8 cellular contexts compared by ENCODE assay signal in genomic region chr12:49621651-49622500, GRCh38. TPM values are rescaled to one million over a fixed set of nuclear protein-coding genes. Genes with fewer than 3 reads are reported as not detected.
DNase-seq lines count a peak whose midpoint lies in the region; ATAC-seq and TF ChIP-seq lines count a peak whose summit lies in the region.

No MANE protein-coding gene starts in this region.

- H2AFZ ChIP-seq in OCI-LY1 (ENCODE audit: low read length) (no peak overlapping the region), trophoblast cell (ENCODE audit: insufficient read depth, low read length, poor library complexity) (peak overlapping the region; percentile 92)

- H3K27ac ChIP-seq in OCI-LY1 (ENCODE audit: low read depth, low read length, poor library complexity, severe bottlenecking), result no peak overlapping the region
- no peak overlapping the region for H3K27ac ChIP-seq in trophoblast cell (ENCODE audit: low read depth, low read length)

- no peaks in the 10 kb centered on the region for H3F3A ChIP-seq in OCI-LY1 (ENCODE audit: insufficient read depth, low read length)

- no peak overlapping the region for H4K12ac ChIP-seq in trophoblast cell (ENCODE audit: low read depth, low read length)

- H3K4me3 ChIP-seq in OCI-LY1 (ENCODE audit: low read depth, low read length, poor library complexity, severe bottlenecking) (peak overlapping the region; percentile 65), trophoblast cell (ENCODE audit: low read depth, low read length) (no peak overlapping the region)

- H3K79me2 ChIP-seq in OCI-LY1 (ENCODE audit: insufficient read depth, low read length), result no peaks in the 10 kb centered on the region
- H3K79me2 ChIP-seq in trophoblast cell (ENCODE audit: control insufficient read depth, insufficient read depth, low read length, poor library complexity), result peaks cover 4% of the 10 kb centered on the region

- no peak overlapping the region for H4K91ac ChIP-seq in trophoblast cell (ENCODE audit: low read depth, low read length)

- no peak overlapping the region for H3K4ac ChIP-seq in trophoblast cell (ENCODE audit: low read depth, low read length)

- no peak overlapping the region for H2BK12ac ChIP-seq in trophoblast cell (ENCODE audit: low read length)

- CTCF ChIA-PET in HEK293T (lab: Yijun Ruan, JAX), result interaction anchor here (0.6 to 2.6 kb wide), 3 partner anchors 16 to 51 kb away, joined by 3 to 11 read pairs (median 4); no protein-coding TSS in a partner anchor

- POLR2A ChIA-PET in HEK293T (lab: Yijun Ruan, JAX), result interaction anchor here (1.0 kb wide), 1 partner anchor 84 kb away, joined by 3 read pairs; no protein-coding TSS in a partner anchor

- H3K79me1 ChIP-seq in trophoblast cell (ENCODE audit: low read length), result peaks cover 7% of the 10 kb centered on the region

- no peak overlapping the region for H3K18ac ChIP-seq in trophoblast cell (ENCODE audit: low read length)

- H4K8ac ChIP-seq in trophoblast cell (ENCODE audit: low read depth, low read length), result peak overlapping the region; percentile 84

- H3K4me2 ChIP-seq in OCI-LY1 (ENCODE audit: low read length), result peak overlapping the region; percentile 89
- peak overlapping the region; percentile 71 for H3K4me2 ChIP-seq in trophoblast cell (ENCODE audit: low read length)

- H4K20me1 ChIP-seq in OCI-LY1 (ENCODE audit: insufficient read depth, low read length), result no peaks in the 10 kb centered on the region

- H3K27me3 ChIP-seq in OCI-LY1 (ENCODE audit: insufficient read depth, low read length) (no peaks in the 10 kb centered on the region), trophoblast cell (ENCODE audit: insufficient read depth, low read length) (no peaks in the 10 kb centered on the region)

- no CpG with 5 or more reads among the region's 33 CpGs for WGBS in trophoblast cell (ENCODE audit: extremely low coverage, insufficient coverage, insufficient read length)

- peak; percentile 11 for TF ChIP-seq POLR2A in GM18526 (IDR thresholded peaks at IDR 0.05; ENCODE audit: extremely low read depth, insufficient read length)

- H3K9ac ChIP-seq in OCI-LY1 (ENCODE audit: low read length) (peak overlapping the region; percentile 72; the same call in 1 of the 2 replicates), trophoblast cell (ENCODE audit: low read length) (no peak overlapping the region)

- H3K4me1 ChIP-seq in OCI-LY1 (ENCODE audit: insufficient read depth, low read length, severe bottlenecking) (peaks cover 17% of the 10 kb centered on the region), trophoblast cell (ENCODE audit: control insufficient read depth in 1 of 2, insufficient read depth in 2 of 2, low read length in 2 of 2) (peaks cover 6 to 9% of the 10 kb centered on the region in 2 experiments)

- no peak overlapping the region for H2BK120ac ChIP-seq in trophoblast cell (ENCODE audit: insufficient read depth, low read length, poor library complexity)

- no peak for TF ChIP-seq CTCF in OCI-LY1 (IDR thresholded peaks at IDR 0.05; ENCODE audit: low read length)

- no peak overlapping the region for H2BK5ac ChIP-seq in trophoblast cell (ENCODE audit: low read depth, low read length, poor library complexity)

- H3K23ac ChIP-seq in trophoblast cell (ENCODE audit: low read length), result no peak overlapping the region

- peak overlapping the region; percentile 54 for H2AK5ac ChIP-seq in trophoblast cell (ENCODE audit: low read length)

- no peaks in the 10 kb centered on the region for H3K9me2 ChIP-seq in OCI-LY1 (ENCODE audit: low read depth, low read length)

- DNase-seq in epidermal melanocyte (ENCODE audit: insufficient read length, low spot score) (peak; percentile 0), trophoblast cell (peak in 1 of 2 donors; percentile 13), HEK293T (ENCODE audit: extremely low spot score) (no peak), NCI-H1105 treated with DMSO at 0.1 percent for 48 hours (lab: John Stamatoyannopoulos, UW) (no peak), NCI-H526 treated with DMSO at 0.1 percent for 48 hours (lab: John Stamatoyannopoulos, UW) (no peak)

- H3K36me3 ChIP-seq in OCI-LY1 (ENCODE audit: insufficient read depth, low read length), result no peaks in the 10 kb centered on the region
- no peaks in the 10 kb centered on the region for H3K36me3 ChIP-seq in trophoblast cell (ENCODE audit: control insufficient read depth in 1 of 2, insufficient read depth in 2 of 2, low read length in 2 of 2)

- no peaks in the 10 kb centered on the region for H3K9me3 ChIP-seq in OCI-LY1 (ENCODE audit: low read length)
- no peaks in the 10 kb centered on the region for H3K9me3 ChIP-seq in trophoblast cell (ENCODE audit: insufficient read depth, low read depth, low read length)

- no peak overlapping the region for H3K14ac ChIP-seq in trophoblast cell (ENCODE audit: low read length)

- ATAC-seq in activated CD4-positive, CD25-positive, alpha-beta regulatory T cell treated with anti-CD3 and anti-CD28 coated beads, Interleukin-2, amount 50 U/mL, for 24 hours, result no peak

TF ChIP-seq in HEK293T, 16 proteins besides CTCF, POLR2A, EP300 and RAD21:
- TF ChIP-seq PKNOX1 (IDR thresholded peaks at IDR 0.05) (no peak), FOXA1 (IDR thresholded peaks at IDR 0.05) (no peak), SP1 (IDR thresholded peaks at IDR 0.05) (no peak), BHLHE40 (IDR thresholded peaks at IDR 0.05; ENCODE audit: borderline replicate concordance) (no peak), ELF4 (IDR thresholded peaks at IDR 0.05) (no peak), HDGF (IDR thresholded peaks at IDR 0.05; ENCODE audit: borderline replicate concordance) (no peak), NFRKB (IDR thresholded peaks at IDR 0.05) (no peak), LEF1 (IDR thresholded peaks at IDR 0.05; ENCODE audit: borderline replicate concordance) (no peak), L3MBTL2 (conservative IDR thresholded peaks at IDR 0.05) (no peak; the same call in 1 of the 2 replicates), FOXK2 (IDR thresholded peaks at IDR 0.05) (no peak), CTBP1 (IDR thresholded peaks at IDR 0.05; ENCODE audit: borderline replicate concordance) (no peak), ZNF384 (IDR thresholded peaks at IDR 0.05) (no peak), SUZ12 (IDR thresholded peaks at IDR 0.05) (no peak), FOXM1 (IDR thresholded peaks at IDR 0.05; ENCODE audit: borderline replicate concordance) (no peak), TARDBP (IDR thresholded peaks at IDR 0.05) (no peak), ARNT (IDR thresholded peaks at IDR 0.05) (no peak)

RNA-seq across cellular contexts. Expression of gene PRPF40B, which starts 1.5 kb away (rescaled TPM):
- polyA plus RNA-seq in trophoblast cell (2013), result 6.0 and 6.4 TPM in 2 replicates

RNA-seq across cellular contexts. Expression of gene FAM186B, which starts 16.4 kb away (rescaled TPM):
- polyA plus RNA-seq in trophoblast cell (2013), result 0.03 and 0.08 TPM in 2 replicates

RNA-seq across cellular contexts. Expression of gene MCRS1, which starts 53.9 kb away (rescaled TPM):
- polyA plus RNA-seq in trophoblast cell (2013), result 39.0 and 41.3 TPM in 2 replicates
